16 cellular contexts compared by ENCODE assay signal in the genomic region with DNA sequence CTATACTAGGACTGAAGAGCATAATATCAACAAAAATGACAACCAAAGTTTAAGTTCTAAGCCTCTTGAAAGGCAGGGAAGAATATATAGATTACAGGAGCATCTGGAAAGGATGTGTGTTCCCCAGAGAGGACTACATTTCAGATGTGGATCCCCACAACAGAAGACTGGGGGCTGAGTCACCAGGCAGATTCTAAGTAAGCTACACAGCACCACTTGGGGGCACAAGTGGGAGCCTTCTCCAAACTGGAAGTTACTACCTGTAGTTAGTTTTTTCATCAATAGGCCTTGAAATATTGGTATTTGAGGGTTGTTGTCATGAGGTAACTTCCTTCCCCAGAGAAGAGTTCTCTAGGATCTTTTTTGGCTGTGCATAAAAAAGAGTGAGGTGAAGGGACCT.
DNase-seq lines count a peak whose midpoint lies in the region; TF ChIP-seq lines count a peak whose summit lies in the region.
"Had no signal": no experiment of that assay in that cellular context is flagged by ENCODE, and none has a peak within 500 bp of the region (broad histone marks: within the 10 kb centered on the region; RNA-seq: fewer than 3 reads in every experiment).

No MANE protein-coding gene starts in this region.

- no peak overlapping the region for H3K4me2 ChIP-seq in OCI-LY3 (ENCODE audit: low read length)
- H3K4me2 ChIP-seq: BLaER1, KMS-11 had no signal

- no peaks in the 10 kb centered on the region for H3K4me1 ChIP-seq in OCI-LY3 (ENCODE audit: low read length)
- H3K4me1 ChIP-seq: BLaER1 had no signal

- H3K36me3 ChIP-seq in BJ (ENCODE audit: control insufficient read depth, insufficient read depth, low read length) (no peaks in the 10 kb centered on the region), OCI-LY3 (replicated peaks; ENCODE audit: low read depth, low read length) (no peaks in the 10 kb centered on the region)
- H3K36me3 ChIP-seq: BLaER1, MG63 had no signal

- H2AFZ ChIP-seq in OCI-LY3 (ENCODE audit: low read depth, low read length) = no peak overlapping the region

- no peaks in the 10 kb centered on the region for H3K79me2 ChIP-seq in OCI-LY3 (ENCODE audit: low read length)

- H3K4me3 ChIP-seq in AG04450 (ENCODE audit: low read depth, low read length) (no peak overlapping the region), BJ (ENCODE audit: low read depth, low read length) (no peak overlapping the region), OCI-LY3 (ENCODE audit: low read length) (no peak overlapping the region), foreskin fibroblast (ENCODE audit: low read depth in 1 of 2, low read length in 2 of 2) (no peak overlapping the region)
- H3K4me3 ChIP-seq: BLaER1, MG63 had no signal

- POLR2A ChIA-PET in AG04450 (lab: Yijun Ruan, JAX) = no interaction called here
- POLR2A ChIA-PET in BJ (lab: Charles Lee) = no interaction called here

- no peaks in the 10 kb centered on the region for H4K20me1 ChIP-seq in OCI-LY3 (ENCODE audit: insufficient read depth, low read length)
- H4K20me1 ChIP-seq: BLaER1 had no signal

- H3K9me3 ChIP-seq in AG04450 (ENCODE audit: control insufficient read depth, insufficient read depth, low read length) (no peaks in the 10 kb centered on the region), OCI-LY3 (ENCODE audit: insufficient read depth, low read length) (no peaks in the 10 kb centered on the region)
- H3K9me3 ChIP-seq: BLaER1, MG63 had no signal

- H3K27me3 ChIP-seq in AG04450 (ENCODE audit: control insufficient read depth, insufficient read depth, low read length) = no peaks in the 10 kb centered on the region
- no peaks in the 10 kb centered on the region for H3K27me3 ChIP-seq in BJ (ENCODE audit: control insufficient read depth, insufficient read depth, low read length)
- H3K27me3 ChIP-seq in OCI-LY3 (ENCODE audit: low read depth, low read length) = no peaks in the 10 kb centered on the region
- H3K27me3 ChIP-seq: BLaER1, MG63 had no signal

- H3K9ac ChIP-seq in OCI-LY3 (ENCODE audit: low read length) = no peak overlapping the region
- H3K9ac ChIP-seq: BLaER1, KMS-11 had no signal

- H3K27ac ChIP-seq in AG04450 (ENCODE audit: low read depth, low read length) (no peak overlapping the region), OCI-LY3 (ENCODE audit: low read length) (no peak overlapping the region)
- H3K27ac ChIP-seq: BLaER1, KMS-11 had no signal

- peak; percentile 32 for TF ChIP-seq CTCF in AG04450 (IDR thresholded peaks at IDR 0.05; ENCODE audit: low read depth, low read length)
- peak; percentile 27; the same call in 1 of the 2 replicates for TF ChIP-seq CTCF in BJ (IDR thresholded peaks at IDR 0.05; ENCODE audit: insufficient read depth, low read depth, low read length)
- TF ChIP-seq CTCF in OCI-LY3 (IDR thresholded peaks at IDR 0.05; ENCODE audit: low read depth, low read length) = peak; percentile 35
- TF ChIP-seq CTCF in foreskin fibroblast (IDR thresholded peaks at IDR 0.05; ENCODE audit: low read depth, low read length) = peak; percentile 23

- DNase-seq in AG04450 (ENCODE audit: low read depth, low spot score) (no peak), BJ (ENCODE audit: low read depth) (no peak), foreskin fibroblast (no peak), NCI-H345 (lab: John Stamatoyannopoulos, UW) (no peak), GM19240 (ENCODE audit: insufficient read length, low spot score) (no peak)
- DNase-seq in activated CD8-positive, alpha-beta memory T cell treated with anti-CD3 and anti-CD28 coated beads for 24 hours = no peak
- DNase-seq: ACHN; CD8-positive, alpha-beta memory T cell; MG63; NCI-H1092 treated with DMSO at 0.1 percent for 48 hours; NCI-H1694; NCI-H774; SHP77 treated with DMSO at 0.1 percent for 48 hours had no signal

- CTCF ChIA-PET in AG04450 (lab: Charles Lee) (interaction anchor here (0.7 kb wide), 1 partner anchor 239 kb away, joined by 3 read pairs; no protein-coding TSS in a partner anchor), BJ (lab: Yijun Ruan, JAX) (no interaction called here)
